ENCODE assay signal across 7 cellular contexts in genomic region chr6:125623085-125623484, GRCh38.
"Had no signal": no experiment of that assay in that cellular context is flagged by ENCODE, and none has a peak within 500 bp of the region (broad histone marks: within the 10 kb centered on the region; RNA-seq: fewer than 3 reads in every experiment).

No MANE protein-coding gene starts in this region.

- H3K27ac ChIP-seq: GM23248, HL-60 had no signal

- H3K27ac Mint-ChIP-seq: HFFc6, IgD-negative memory B cell had no signal

- H3K4me3 Mint-ChIP-seq: HFFc6, IgD-negative memory B cell had no signal

- DNase-seq: GM23248, H7, HFFc6 had no signal

- H3K9ac ChIP-seq: GM23248 had no signal

- H3K36me3 ChIP-seq: HAP-1 had no signal

- H3K9me3 ChIP-seq: HAP-1 had no signal

- H3K36me3 Mint-ChIP-seq: IgD-negative memory B cell had no signal

- H3K4me3 ChIP-seq: GM23248, HAP-1 had no signal

- H2AFZ ChIP-seq: GM23248 had no signal

- H3K4me1 ChIP-seq: HAP-1 had no signal

- H3K9me3 Mint-ChIP-seq: HFFc6 had no signal

- H3K4me1 Mint-ChIP-seq: IgD-negative memory B cell had no signal

- FAIRE-seq: HepG2 had no signal
